In genomic region chr15:66696770-66697169, GRCh38 we compare ENCODE assay signal across 38 cellular contexts.
"Had no signal": no experiment of that assay in that cellular context is flagged by ENCODE, and none has a peak within 500 bp of the region (broad histone marks: within the 10 kb centered on the region; RNA-seq: fewer than 3 reads in every experiment).

No MANE protein-coding gene starts in this region.

- H3K27me3 Mint-ChIP-seq: activated B cell treated with CpG ODN at 0.5 μM for 24 hours; activated CD4-positive, alpha-beta memory T cell treated with anti-CD3 and anti-CD28 coated beads for 36 hours; activated CD4-positive, alpha-beta T cell treated with anti-CD3 and anti-CD28 coated beads, Interleukin-2, amount 10 ng/mL, durations not matched to agents 24 days and 14 days; activated CD8-positive, alpha-beta T cell treated with anti-CD3 and anti-CD28 coated beads for 36 hours; activated naive CD4-positive, alpha-beta T cell treated with anti-CD3 and anti-CD28 coated beads, Interleukin-2, amount 50 U/mL, for 24 hours; activated naive CD8-positive, alpha-beta T cell; activated naive CD8-positive, alpha-beta T cell treated with anti-CD3 and anti-CD28 coated beads, Interleukin-2, amount 10 ng/mL, durations not matched to agents 7 days and 5 days; activated naive CD8-positive, alpha-beta T cell treated with anti-CD3 and anti-CD28 coated beads, Interleukin-2, amount 50 U/mL, for 24 hours had no signal

- H3K9me3 ChIP-seq: ascending aorta had no signal

- FAIRE-seq: bronchial epithelial cell, TTC549 had no signal

- H3K27me3 ChIP-seq: ascending aorta, cardiac muscle cell had no signal

- H3K27ac ChIP-seq: ascending aorta, cardiac muscle cell, VCaP had no signal

- H3K4me3 ChIP-seq: ascending aorta, cardiac muscle cell had no signal

- ATAC-seq: activated CD8-positive, alpha-beta T cell treated with anti-CD3 and anti-CD28 coated beads for 36 hours; activated naive CD8-positive, alpha-beta T cell treated with anti-CD3 and anti-CD28 coated beads, Interleukin-2, amount 50 U/mL, for 24 hours; activated T-cell treated with anti-CD3 and anti-CD28 coated beads, Interleukin-2, amount 50 U/mL, for 4 hours; activated T-cell treated with anti-CD3 and anti-CD28 coated beads, Interleukin-2, amount 50 U/mL, for 72 hours; activated T-helper 17 cell treated with anti-CD3 and anti-CD28 coated beads, Interleukin-2, amount 50 U/mL, for 72 hours had no signal

- H3K27ac Mint-ChIP-seq: activated B cell treated with CpG ODN at 0.5 μM for 24 hours; activated CD4-positive, alpha-beta memory T cell treated with anti-CD3 and anti-CD28 coated beads for 36 hours; activated CD4-positive, alpha-beta T cell treated with anti-CD3 and anti-CD28 coated beads, Interleukin-2, amount 10 ng/mL, durations not matched to agents 24 days and 14 days; activated CD8-positive, alpha-beta T cell treated with anti-CD3 and anti-CD28 coated beads for 36 hours; activated naive CD4-positive, alpha-beta T cell treated with anti-CD3 and anti-CD28 coated beads for 36 hours; activated naive CD4-positive, alpha-beta T cell treated with anti-CD3 and anti-CD28 coated beads, Interleukin-2, amount 50 U/mL, for 24 hours; activated naive CD8-positive, alpha-beta T cell; activated naive CD8-positive, alpha-beta T cell treated with anti-CD3 and anti-CD28 coated beads, Interleukin-2, amount 10 ng/mL, durations not matched to agents 7 days and 5 days; activated naive CD8-positive, alpha-beta T cell treated with anti-CD3 and anti-CD28 coated beads, Interleukin-2, amount 50 U/mL, for 24 hours; activated T-cell treated with anti-CD3 and anti-CD28 coated beads, Interleukin-2, amount 50 U/mL, for 72 hours; activated T-helper 1 cell treated with anti-CD3 and anti-CD28 coated beads, Interleukin-12 subunit alpha, Interleukin-12 subunit beta, Interleukin-2, Interleukin-4 antibody, amounts not matched to agents 30 ng/mL and 10 ng/mL and 1 ng/mL, durations not matched to agents 14 hours and 24 hours and 36 hours; activated T-helper 17 cell treated with anti-CD3 and anti-CD28 coated beads, Interleukin-2, amount 50 U/mL, for 72 hours; T-helper 1 cell treated with Interleukin-12 subunit alpha and Interleukin-12 subunit beta and Interleukin-4 antibody, amounts not matched to agents 30 μg/mL and 1 μg/mL, for 36 hours; T-helper 2 cell treated with Interferon-gamma antibody and Interleukin-4, amounts not matched to agents 5 μg/mL and 100 μg/mL, for 36 hours had no signal

- DNase-seq: activated B cell treated with CpG ODN at 0.5 μM for 24 hours; activated CD4-positive, alpha-beta memory T cell treated with anti-CD3 and anti-CD28 coated beads for 36 hours; activated CD4-positive, alpha-beta T cell treated with anti-CD3 and anti-CD28 coated beads for 4 hours; activated CD4-positive, alpha-beta T cell treated with anti-CD3 and anti-CD28 coated beads, Interleukin-2, amount 10 ng/mL, durations not matched to agents 24 days and 14 days; activated CD4-positive, alpha-beta T cell treated with anti-CD3 and anti-CD28 coated beads, Interleukin-2, amount 50 U/mL, for 1 hour; activated CD4-positive, alpha-beta T cell treated with anti-CD3 and anti-CD28 coated beads, Interleukin-2, amount 50 U/mL, for 4 hours; activated CD4-positive, CD25-positive, alpha-beta regulatory T cell treated with anti-CD3 and anti-CD28 coated beads, Interleukin-2, amount 50 U/mL, for 72 hours; activated CD8-positive, alpha-beta memory T cell treated with anti-CD3 and anti-CD28 coated beads, Interleukin-2, amount 50 U/mL, for 4 hours; activated CD8-positive, alpha-beta T cell treated with anti-CD3 and anti-CD28 coated beads for 36 hours; activated effector memory CD4-positive, alpha-beta T cell treated with anti-CD3 and anti-CD28 coated beads, Interleukin-2, amount 50 U/mL, for 16 hours; activated gamma-delta T cell treated with Interleukin-2 at 50 U/mL for 16 hours; activated naive CD4-positive, alpha-beta T cell; activated naive CD4-positive, alpha-beta T cell treated with anti-CD3 and anti-CD28 coated beads for 36 hours; activated naive CD8-positive, alpha-beta T cell treated with anti-CD3 and anti-CD28 coated beads, Interleukin-2, amount 10 ng/mL, durations not matched to agents 7 days and 5 days; activated naive CD8-positive, alpha-beta T cell treated with anti-CD3 and anti-CD28 coated beads, Interleukin-2, amount 50 U/mL, for 24 hours; activated T-cell treated with anti-CD3 and anti-CD28 coated beads for 4 hours; activated T-cell treated with anti-CD3 and anti-CD28 coated beads, Interleukin-2, amount 50 U/mL, for 1 hour; activated T-cell treated with anti-CD3 and anti-CD28 coated beads, Interleukin-2, amount 50 U/mL, for 4 hours; activated T-cell treated with anti-CD3 and anti-CD28 coated beads, Interleukin-2, amount 50 U/mL, for 72 hours; amygdala; anterior cingulate cortex; caudate nucleus; T-helper 1 cell; T-helper 2 cell; T-helper 9 cell had no signal

- H3K4me3 Mint-ChIP-seq: activated B cell treated with CpG ODN at 0.5 μM for 24 hours; activated CD4-positive, alpha-beta memory T cell treated with anti-CD3 and anti-CD28 coated beads for 36 hours; activated CD4-positive, alpha-beta T cell treated with anti-CD3 and anti-CD28 coated beads, Interleukin-2, amount 10 ng/mL, durations not matched to agents 24 days and 14 days; activated CD8-positive, alpha-beta T cell treated with anti-CD3 and anti-CD28 coated beads for 36 hours; activated naive CD4-positive, alpha-beta T cell treated with anti-CD3 and anti-CD28 coated beads for 36 hours; activated naive CD4-positive, alpha-beta T cell treated with anti-CD3 and anti-CD28 coated beads, Interleukin-2, amount 50 U/mL, for 24 hours; activated naive CD8-positive, alpha-beta T cell; activated naive CD8-positive, alpha-beta T cell treated with anti-CD3 and anti-CD28 coated beads, Interleukin-2, amount 10 ng/mL, durations not matched to agents 7 days and 5 days; activated naive CD8-positive, alpha-beta T cell treated with anti-CD3 and anti-CD28 coated beads, Interleukin-2, amount 50 U/mL, for 24 hours; activated T-cell treated with anti-CD3 and anti-CD28 coated beads, Interleukin-2, amount 50 U/mL, for 4 hours; activated T-cell treated with anti-CD3 and anti-CD28 coated beads, Interleukin-2, amount 50 U/mL, for 72 hours; activated T-helper 1 cell treated with anti-CD3 and anti-CD28 coated beads, Interleukin-12 subunit alpha, Interleukin-12 subunit beta, Interleukin-2, Interleukin-4 antibody, amounts not matched to agents 30 ng/mL and 10 ng/mL and 1 ng/mL, durations not matched to agents 14 hours and 24 hours and 36 hours; activated T-helper 17 cell treated with anti-CD3 and anti-CD28 coated beads, Interleukin-2, amount 50 U/mL, for 72 hours; brain; central memory CD8-positive, alpha-beta T cell; T-helper 1 cell treated with Interleukin-12 subunit alpha and Interleukin-12 subunit beta and Interleukin-4 antibody, amounts not matched to agents 30 μg/mL and 1 μg/mL, for 36 hours; T-helper 2 cell treated with Interferon-gamma antibody and Interleukin-4, amounts not matched to agents 5 μg/mL and 100 μg/mL, for 36 hours had no signal

- H3K36me3 ChIP-seq: ascending aorta, cardiac muscle cell had no signal

- H3K9me3 Mint-ChIP-seq: activated B cell treated with CpG ODN at 0.5 μM for 24 hours; activated CD4-positive, alpha-beta memory T cell treated with anti-CD3 and anti-CD28 coated beads for 36 hours; activated CD4-positive, alpha-beta T cell treated with anti-CD3 and anti-CD28 coated beads, Interleukin-2, amount 10 ng/mL, durations not matched to agents 24 days and 14 days; activated CD8-positive, alpha-beta T cell treated with anti-CD3 and anti-CD28 coated beads for 36 hours; activated naive CD4-positive, alpha-beta T cell treated with anti-CD3 and anti-CD28 coated beads for 36 hours; activated naive CD4-positive, alpha-beta T cell treated with anti-CD3 and anti-CD28 coated beads, Interleukin-2, amount 50 U/mL, for 24 hours; activated naive CD8-positive, alpha-beta T cell treated with anti-CD3 and anti-CD28 coated beads, Interleukin-2, amount 10 ng/mL, durations not matched to agents 7 days and 5 days; activated naive CD8-positive, alpha-beta T cell treated with anti-CD3 and anti-CD28 coated beads, Interleukin-2, amount 50 U/mL, for 24 hours; activated T-cell treated with anti-CD3 and anti-CD28 coated beads, Interleukin-2, amount 50 U/mL, for 4 hours; activated T-cell treated with anti-CD3 and anti-CD28 coated beads, Interleukin-2, amount 50 U/mL, for 72 hours; activated T-helper 1 cell treated with anti-CD3 and anti-CD28 coated beads, Interleukin-12 subunit alpha, Interleukin-12 subunit beta, Interleukin-2, Interleukin-4 antibody, amounts not matched to agents 30 ng/mL and 10 ng/mL and 1 ng/mL, durations not matched to agents 14 hours and 24 hours and 36 hours; activated T-helper 17 cell treated with anti-CD3 and anti-CD28 coated beads, Interleukin-2, amount 50 U/mL, for 72 hours; brain; central memory CD8-positive, alpha-beta T cell; T-helper 1 cell treated with Interleukin-12 subunit alpha and Interleukin-12 subunit beta and Interleukin-4 antibody, amounts not matched to agents 30 μg/mL and 1 μg/mL, for 36 hours; T-helper 2 cell treated with Interferon-gamma antibody and Interleukin-4, amounts not matched to agents 5 μg/mL and 100 μg/mL, for 36 hours had no signal

- H3K36me3 Mint-ChIP-seq: activated CD4-positive, alpha-beta memory T cell treated with anti-CD3 and anti-CD28 coated beads for 36 hours; activated naive CD4-positive, alpha-beta T cell treated with anti-CD3 and anti-CD28 coated beads, Interleukin-2, amount 50 U/mL, for 24 hours; activated naive CD8-positive, alpha-beta T cell; activated naive CD8-positive, alpha-beta T cell treated with anti-CD3 and anti-CD28 coated beads, Interleukin-2, amount 10 ng/mL, durations not matched to agents 7 days and 5 days; brain had no signal
